ENCODE assay signal across 9 cellular contexts in genomic region chr10:12847361-12847975, GRCh38.
DNase-seq lines count a peak whose midpoint lies in the region; FAIRE-seq and TF ChIP-seq lines count a peak whose summit lies in the region.
"Had no signal": no experiment of that assay in that cellular context is flagged by ENCODE, and none has a peak within 500 bp of the region (broad histone marks: within the 10 kb centered on the region; RNA-seq: fewer than 3 reads in every experiment).

No MANE protein-coding gene starts in this region.

- DNase-seq in NCI-H748 (lab: John Stamatoyannopoulos, UW; ENCODE audit: unreplicated experiment) (peak; percentile 14), NCI-H748 treated with DMSO at 0.1 percent for 48 hours (lab: John Stamatoyannopoulos, UW) (no peak), KBM-7 (peak; percentile 15), bronchial epithelial cell (ENCODE audit: low read depth) (no peak), retinal pigment epithelial cell (ENCODE audit: low read depth) (no peak), activated gamma-delta T cell treated with Interleukin-2 at 50 U/mL for 16 hours (no peak), H4 (ENCODE audit: low spot score) (no peak), NCI-H1092 (lab: John Stamatoyannopoulos, UW) (no peak)
- DNase-seq: activated CD4-positive, alpha-beta T cell treated with anti-CD3 and anti-CD28 coated beads, Interleukin-2, amount 50 U/mL, for 1 hour had no signal

- no peak for FAIRE-seq in bronchial epithelial cell (lab: Jason Lieb, UNC)

- H3K36me3 ChIP-seq in bronchial epithelial cell (ENCODE audit: control insufficient read depth, insufficient read depth, low read length), result no peaks in the 10 kb centered on the region

- in situ Hi-C loops in KBM-7 (cut with MboI; ENCODE audit: low pct_unique_long_range_greater_than_20kb, low sequenced_read_pairs), result no loop called here

- no peaks in the 10 kb centered on the region for H3K27me3 ChIP-seq in bronchial epithelial cell (ENCODE audit: control insufficient read depth, insufficient read depth, low read length)

- H3K4me3 ChIP-seq in bronchial epithelial cell (ENCODE audit: low read depth, low read length) (no peak overlapping the region), retinal pigment epithelial cell (ENCODE audit: low read length) (no peak overlapping the region)

- TF ChIP-seq CTCF in bronchial epithelial cell (IDR thresholded peaks at IDR 0.05; ENCODE audit: insufficient read depth, low read length, severe bottlenecking) (peak; percentile 11), retinal pigment epithelial cell (conservative IDR thresholded peaks at IDR 0.05; ENCODE audit: low read depth, low read length) (peak; percentile 47)

Comparison
In these comparisons a context has a peak if more than half of its experiments do, and no peak if none do; other contexts are left out.
1. DNase-seq: peak in NCI-H748 (single experiment) and KBM-7 (single experiment); none in NCI-H748 treated with DMSO at 0.1 percent for 48 hours (single experiment), bronchial epithelial cell (single experiment), retinal pigment epithelial cell (single experiment), activated gamma-delta T cell treated with Interleukin-2 at 50 U/mL for 16 hours (single experiment), H4 (single experiment) and NCI-H1092 (single experiment).